8 cellular contexts compared by ENCODE assay signal in genomic region chr11:68224606-68225005, GRCh38.
"Had no signal": no experiment of that assay in that cellular context is flagged by ENCODE, and none has a peak within 500 bp of the region (broad histone marks: within the 10 kb centered on the region; RNA-seq: fewer than 3 reads in every experiment).

No MANE protein-coding gene starts in this region.

- H3K27ac ChIP-seq: GM23248, KMS-11 had no signal

- H3K4me3 Mint-ChIP-seq: IgD-negative memory B cell had no signal

- H3K27ac Mint-ChIP-seq: IgD-negative memory B cell had no signal

- H3K4me2 ChIP-seq: KMS-11 had no signal

- FAIRE-seq: H54, HTR-8/SVneo had no signal

- H3K4me3 ChIP-seq: GM23248 had no signal

- DNase-seq: GM23248, GOT3, HCEC 1CT, KBM-7 had no signal

- H3K9ac ChIP-seq: GM23248, KMS-11 had no signal

- H2AFZ ChIP-seq: GM23248 had no signal
